ENCODE assay signal across 30 cellular contexts in the genomic region with DNA sequence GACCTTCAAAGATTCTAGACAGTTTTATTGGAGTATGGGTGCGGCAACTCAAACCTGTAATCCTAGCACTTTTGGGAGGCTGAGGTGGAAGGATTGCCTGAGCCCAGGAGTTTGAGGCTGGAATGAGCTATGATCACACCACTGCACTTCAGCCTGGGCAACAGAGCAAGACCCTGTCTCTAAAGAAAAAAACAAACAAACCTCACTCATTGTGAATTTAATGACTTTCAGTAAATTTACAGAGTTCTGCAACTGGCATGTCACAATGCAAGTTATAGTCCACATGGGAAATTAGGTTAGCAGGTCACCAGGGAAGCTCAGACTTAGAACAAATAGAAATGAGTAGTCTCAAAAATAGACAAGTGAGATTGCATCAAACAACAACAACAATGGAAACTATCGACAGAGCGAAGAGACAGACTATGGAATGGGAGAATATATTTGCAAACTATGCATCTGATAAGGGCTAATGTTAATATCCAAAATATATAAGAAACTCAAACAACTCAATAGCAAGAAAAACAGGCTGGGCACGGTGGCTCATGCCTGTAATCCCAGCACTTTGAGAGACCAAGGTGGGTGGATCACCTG. TPM values are rescaled to one million over a fixed set of nuclear protein-coding genes. Genes with fewer than 3 reads are reported as not detected.
"Had no signal": no experiment of that assay in that cellular context is flagged by ENCODE, and none has a peak within 500 bp of the region (broad histone marks: within the 10 kb centered on the region; RNA-seq: fewer than 3 reads in every experiment).

No MANE protein-coding gene starts in this region.

- H3K27me3 ChIP-seq: adrenal gland, body of pancreas, breast epithelium, MG63, SJCRH30 had no signal

- H3K4me1 ChIP-seq: adrenal gland, body of pancreas, breast epithelium, SJCRH30 had no signal

- DNase-seq: activated CD4-positive, alpha-beta T cell treated with anti-CD3 and anti-CD28 coated beads, Interleukin-2, amount 10 ng/mL, durations not matched to agents 24 days and 14 days; activated CD4-positive, alpha-beta T cell treated with anti-CD3 and anti-CD28 coated beads, Interleukin-2, amount 50 U/mL, for 4 hours; activated CD8-positive, alpha-beta T cell treated with anti-CD3 and anti-CD28 coated beads for 36 hours; activated gamma-delta T cell treated with Interleukin-2 at 50 U/mL for 16 hours; activated naive CD4-positive, alpha-beta T cell treated with anti-CD3 and anti-CD28 coated beads for 36 hours; activated T-cell treated with anti-CD3 and anti-CD28 coated beads for 4 hours; activated T-cell treated with anti-CD3 and anti-CD28 coated beads, Interleukin-2, amount 50 U/mL, for 4 hours; adrenal gland; body of pancreas; Karpas-422; MG63; NCI-H1048; NCI-H1105 treated with DMSO at 0.1 percent for 48 hours; NCI-H1436; NCI-H1694; NCI-H1930; NCI-H2081 treated with DMSO at 0.1 percent for 48 hours; NCI-H345; NCI-H526; NCI-H748 treated with DMSO at 0.1 percent for 48 hours; NK-92 treated with Interleukin-12 subunit alpha and Interleukin-12 subunit beta, amount 100 ng/mL, for 24 hours; PC-3; SJCRH30; T1000 had no signal

- H3K9me3 Mint-ChIP-seq: activated CD4-positive, alpha-beta T cell treated with anti-CD3 and anti-CD28 coated beads, Interleukin-2, amount 10 ng/mL, durations not matched to agents 24 days and 14 days; activated CD8-positive, alpha-beta T cell treated with anti-CD3 and anti-CD28 coated beads for 36 hours; activated naive CD4-positive, alpha-beta T cell treated with anti-CD3 and anti-CD28 coated beads for 36 hours; activated naive CD4-positive, alpha-beta T cell treated with anti-CD3 and anti-CD28 coated beads, Interleukin-2, amount 50 U/mL, for 72 hours; activated T-cell treated with anti-CD3 and anti-CD28 coated beads, Interleukin-2, amount 50 U/mL, for 4 hours; activated T-helper 1 cell treated with anti-CD3 and anti-CD28 coated beads, Interleukin-12 subunit alpha, Interleukin-12 subunit beta, Interleukin-2, Interleukin-4 antibody, amounts not matched to agents 30 ng/mL and 10 ng/mL and 1 ng/mL, durations not matched to agents 14 hours and 24 hours and 36 hours had no signal

- H3K27ac ChIP-seq: adrenal gland, body of pancreas, breast epithelium, RWPE1, SJCRH30, SK-N-MC had no signal

- H3K4me3 Mint-ChIP-seq: activated CD4-positive, alpha-beta T cell treated with anti-CD3 and anti-CD28 coated beads, Interleukin-2, amount 10 ng/mL, durations not matched to agents 24 days and 14 days; activated CD8-positive, alpha-beta T cell treated with anti-CD3 and anti-CD28 coated beads for 36 hours; activated naive CD4-positive, alpha-beta T cell treated with anti-CD3 and anti-CD28 coated beads for 36 hours; activated T-cell treated with anti-CD3 and anti-CD28 coated beads, Interleukin-2, amount 50 U/mL, for 4 hours; activated T-helper 1 cell treated with anti-CD3 and anti-CD28 coated beads, Interleukin-12 subunit alpha, Interleukin-12 subunit beta, Interleukin-2, Interleukin-4 antibody, amounts not matched to agents 30 ng/mL and 10 ng/mL and 1 ng/mL, durations not matched to agents 14 hours and 24 hours and 36 hours had no signal

- H3K36me3 ChIP-seq: adrenal gland, breast epithelium, MG63, SJCRH30 had no signal

- H3K27me3 Mint-ChIP-seq: activated CD8-positive, alpha-beta T cell treated with anti-CD3 and anti-CD28 coated beads for 36 hours had no signal

- H3K9me3 ChIP-seq: adrenal gland, body of pancreas, breast epithelium, MG63, SJCRH30 had no signal

- H3K36me3 Mint-ChIP-seq: activated naive CD4-positive, alpha-beta T cell treated with anti-CD3 and anti-CD28 coated beads, Interleukin-2, amount 50 U/mL, for 72 hours had no signal

- H3K27ac Mint-ChIP-seq: activated CD4-positive, alpha-beta T cell treated with anti-CD3 and anti-CD28 coated beads, Interleukin-2, amount 10 ng/mL, durations not matched to agents 24 days and 14 days; activated CD8-positive, alpha-beta T cell treated with anti-CD3 and anti-CD28 coated beads for 36 hours; activated naive CD4-positive, alpha-beta T cell treated with anti-CD3 and anti-CD28 coated beads for 36 hours; activated naive CD4-positive, alpha-beta T cell treated with anti-CD3 and anti-CD28 coated beads, Interleukin-2, amount 50 U/mL, for 72 hours; activated T-helper 1 cell treated with anti-CD3 and anti-CD28 coated beads, Interleukin-12 subunit alpha, Interleukin-12 subunit beta, Interleukin-2, Interleukin-4 antibody, amounts not matched to agents 30 ng/mL and 10 ng/mL and 1 ng/mL, durations not matched to agents 14 hours and 24 hours and 36 hours had no signal

- H3K4me3 ChIP-seq: adrenal gland, body of pancreas, breast epithelium, MG63, SJCRH30, SK-N-MC had no signal

- H3K4me1 Mint-ChIP-seq: activated CD4-positive, alpha-beta T cell treated with anti-CD3 and anti-CD28 coated beads, Interleukin-2, amount 10 ng/mL, durations not matched to agents 24 days and 14 days had no signal

RNA-seq across cellular contexts. Expression of a gene that starts 20.4 kb away (rescaled TPM):
- total RNA-seq: cardiac septum had no signal
